Comparison of ENCODE assay signal across 8 cellular contexts in genomic region chr19:18349524-18350128, GRCh38. TPM values are rescaled to one million over a fixed set of nuclear protein-coding genes. Genes with fewer than 3 reads are reported as not detected.
A peak's percentile ranks its signal among the peaks of the same experiment; 100 is the strongest.
DNase-seq lines count a peak whose midpoint lies in the region; ATAC-seq, FAIRE-seq and TF ChIP-seq lines count a peak whose summit lies in the region.

No MANE protein-coding gene starts in this region.

- intact Hi-C loops in A673 (cut with micrococcal nuclease; ENCODE audit: unreplicated experiment): loop anchor here (1.0 kb wide), 1 partner anchor 61 kb away; no protein-coding TSS in a partner anchor

- CTCF ChIA-PET in A673 (lab: Charles Lee): interaction anchor here (0.6 to 2.3 kb wide), 6 partner anchors 13 to 179 kb away, joined by 4 to 9 read pairs (median 5); no protein-coding TSS in a partner anchor

- H3K27ac ChIP-seq in A673 (ENCODE audit: low read depth, low read length, poor library complexity, severe bottlenecking) (no peak overlapping the region), lung (ENCODE audit: low read depth in 1 of 2, low read length in 1 of 2) (no peak overlapping the region)
- H3K27ac ChIP-seq in effector memory CD4-positive, alpha-beta T cell (ENCODE audit: insufficient read depth, low read length, poor library complexity, severe bottlenecking): no peak overlapping the region

- H3K27me3 ChIP-seq in A673 (replicated peaks; ENCODE audit: insufficient read depth, low read depth, low read length, poor library complexity) (no peaks in the 10 kb centered on the region), lung (ENCODE audit: control insufficient read depth, insufficient read depth) (no peaks in the 10 kb centered on the region)
- H3K27me3 ChIP-seq in effector memory CD4-positive, alpha-beta T cell (replicated peaks; ENCODE audit: control insufficient read depth, insufficient read depth, low read length, poor library complexity, severe bottlenecking): no peaks in the 10 kb centered on the region

- peak; percentile 95 for FAIRE-seq in G401.6 (lab: Jason Lieb, UNC)

- no peaks in the 10 kb centered on the region for H3K36me3 ChIP-seq in A673 (ENCODE audit: insufficient read depth, low read length, poor library complexity, severe bottlenecking)
- H3K36me3 ChIP-seq in lung (ENCODE audit: control insufficient read depth in 2 of 2, insufficient read depth in 2 of 2, low read length in 2 of 2): peaks cover 0 to 1% of the 10 kb centered on the region in 2 donors
- peaks cover 4% of the 10 kb centered on the region for H3K36me3 ChIP-seq in effector memory CD4-positive, alpha-beta T cell (ENCODE audit: control insufficient read depth, insufficient read depth, low read length)

- peaks cover 7% of the 10 kb centered on the region for H3K4me1 ChIP-seq in A673 (ENCODE audit: insufficient read depth, low read length, poor library complexity, severe bottlenecking)
- no peaks in the 10 kb centered on the region for H3K4me1 ChIP-seq in lung (ENCODE audit: control insufficient read depth in 2 of 2, insufficient read depth in 2 of 2, low read length in 2 of 2)
- no peaks in the 10 kb centered on the region for H3K4me1 ChIP-seq in effector memory CD4-positive, alpha-beta T cell (ENCODE audit: control insufficient read depth, insufficient read depth, low read length, poor library complexity, severe bottlenecking)

- TF ChIP-seq CTCF in A673 (conservative IDR thresholded peaks at IDR 0.05; ENCODE audit: low read depth, low read length) (peak; percentile 92), cardiac fibroblast (IDR thresholded peaks at IDR 0.05; ENCODE audit: low read depth, low read length) (peak; percentile 93), lung (IDR thresholded peaks at IDR 0.05; ENCODE audit: control extremely low read depth, extremely low read depth) (peak; percentile 64)

- ATAC-seq in lung (ENCODE audit: insufficient read depth, low FRiP score) (no peak), HG02642 (IDR thresholded peaks at IDR 0.05; ENCODE audit: poor library complexity, unreplicated experiment) (no peak)

- H3K4me3 ChIP-seq in A673 (ENCODE audit: low read depth, low read length, poor library complexity, severe bottlenecking): no peak overlapping the region
- H3K4me3 ChIP-seq in cardiac fibroblast (replicated peaks in 1 of 2; ENCODE audit: low read depth in 2 of 2, low read length in 2 of 2): no peak overlapping the region
- H3K4me3 ChIP-seq in lung: no peak overlapping the region
- H3K4me3 ChIP-seq in effector memory CD4-positive, alpha-beta T cell (ENCODE audit: insufficient read depth, low read depth, low read length, poor library complexity, severe bottlenecking): no peak overlapping the region

- 51 to 59% methylated on average over 12 of the region's 12 CpGs for WGBS in lung, 2 donors

- peak; percentile 69 for DNase-seq in A673 (ENCODE audit: low spot score)
- peak; percentile 37 for DNase-seq in NCI-H460 (ENCODE audit: extremely low read depth, low read depth)
- DNase-seq in cardiac fibroblast (ENCODE audit: low read depth in 2 of 2): peak; percentile 75
- peak; percentile 68 for DNase-seq in lung (ENCODE audit: low spot score)
- DNase-seq in NCI-H1092 (lab: John Stamatoyannopoulos, UW): no peak
- no peak for DNase-seq in effector memory CD4-positive, alpha-beta T cell

- H3K9me3 ChIP-seq in A673 (ENCODE audit: low read depth, low read length, poor library complexity, severe bottlenecking) (no peaks in the 10 kb centered on the region), lung (ENCODE audit: control insufficient read depth in 2 of 2, insufficient read depth in 1 of 2, low read length in 1 of 2) (no peaks in the 10 kb centered on the region)
- H3K9me3 ChIP-seq in effector memory CD4-positive, alpha-beta T cell (ENCODE audit: control insufficient read depth, low read length): no peaks in the 10 kb centered on the region

- POLR2A ChIA-PET in A673 (lab: Charles Lee; ENCODE audit: low non-redundant PET): no interaction called here

- BruUV-seq in A673 (replicated peaks; lab: Mats Ljungman, UMichigan): no TSS peak

RNA-seq across cellular contexts. Expression of gene PGPEP1, which starts 9.2 kb away (rescaled TPM):
- total RNA-seq in A673 (2021) (15.8 and 23.0 TPM in 2 replicates), lung (10 to 100 TPM; 14.0 to 41.6 TPM)
- 3.5 and 4.0 TPM in 2 replicates for total RNA-seq in NCI-H460 (2014; rRNA removed; shearing (Covaris generic))
- 1.1 and 1.8 TPM in 2 replicates for polyA plus RNA-seq in NCI-H460 (2014; cell fraction: nucleus; rRNA removed)
- polyA plus RNA-seq in lung: 10 to 100 TPM; 13.0 to 15.9 TPM

RNA-seq across cellular contexts. Expression of gene LSM4, which starts 26.8 kb away (rescaled TPM):
- total RNA-seq in A673 (2021) (252 and 262 TPM in 2 replicates), lung (100 to 1,000 TPM in 1 of 2 donors, 10 to 100 TPM in 1; 67.7 to 114 TPM)
- 207 and 261 TPM in 2 replicates for total RNA-seq in NCI-H460 (2014; rRNA removed; shearing (Covaris generic))
- polyA plus RNA-seq in NCI-H460 (2014; cell fraction: nucleus; rRNA removed): 332 and 335 TPM in 2 replicates
- 100 to 1,000 TPM; 114 to 217 TPM for polyA plus RNA-seq in lung

RNA-seq across cellular contexts. Expression of gene GDF15, which starts 36.3 kb away (rescaled TPM):
- 4.0 and 4.7 TPM in 2 replicates for total RNA-seq in A673 (2021)
- total RNA-seq in NCI-H460 (2014; rRNA removed; shearing (Covaris generic)): 281 and 371 TPM in 2 replicates
- polyA plus RNA-seq in NCI-H460 (2014; cell fraction: nucleus; rRNA removed): 116 and 139 TPM in 2 replicates
- 10 to 100 TPM; 49.7 to 64.0 TPM for total RNA-seq in lung
- polyA plus RNA-seq in lung: 100 to 1,000 TPM in 1 of 2 donors, 10 to 100 TPM in 1; 45.4 to 119 TPM

RNA-seq across cellular contexts. Expression of gene LRRC25, which starts 47.8 kb away (rescaled TPM):
- total RNA-seq in A673 (2021) (not detected in 2 replicates), lung (10 to 100 TPM in 1 of 2 donors, 1 to 10 TPM in 1; 8.5 to 38.0 TPM)
- not detected in 2 replicates for total RNA-seq in NCI-H460 (2014; rRNA removed; shearing (Covaris generic))
- not detected in 2 replicates for polyA plus RNA-seq in NCI-H460 (2014; cell fraction: nucleus; rRNA removed)
- 100 to 1,000 TPM in 1 of 2 donors, 10 to 100 TPM in 1; 16.1 to 119 TPM for polyA plus RNA-seq in lung

Comparison
In these comparisons a context has a peak if more than half of its experiments do, and no peak if none do; other contexts are left out.
1. DNase-seq: peak in A673 (single experiment), NCI-H460 (single experiment), cardiac fibroblast (2 of 2) and lung (single experiment); none in NCI-H1092 (single experiment) and effector memory CD4-positive, alpha-beta T cell (0 of 3).
2. Peak in every context shown above with its lines, with median percentiles within 50 percentile points of each other: CTCF ChIP-seq.